Comparison of ENCODE assay signal across 1 cellular context in the genomic region with DNA sequence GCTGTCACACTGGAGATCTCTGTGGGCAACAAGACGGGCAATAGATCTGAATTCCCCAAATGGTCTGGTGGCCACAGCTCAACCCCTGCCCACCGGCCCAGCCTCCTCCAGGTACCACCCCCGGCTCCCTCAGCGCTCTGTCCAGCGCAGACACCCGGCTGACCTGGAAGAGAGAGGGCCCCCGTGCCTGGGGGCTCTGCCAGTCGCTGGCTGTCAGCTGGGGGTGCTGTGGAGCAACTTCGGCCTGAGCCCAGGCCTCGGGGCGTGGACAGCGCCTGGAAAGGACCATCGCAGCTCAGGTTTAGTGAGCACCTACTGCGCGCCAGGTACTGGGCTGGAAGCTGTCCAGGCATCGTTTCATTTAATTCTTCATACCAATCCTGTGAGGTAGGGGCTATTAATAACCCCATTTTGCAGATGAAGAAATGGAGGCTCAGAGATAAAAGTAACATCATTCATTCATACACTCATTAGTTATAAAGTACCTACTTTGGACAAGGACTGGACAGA.
TF ChIP-seq lines count a peak whose summit lies in the region.

No MANE protein-coding gene starts in this region.

TF ChIP-seq in H1, 55 proteins besides CTCF, POLR2A, EP300 and RAD21:
- TF ChIP-seq SIN3A (conservative IDR thresholded peaks at IDR 0.05 in 1 of 2, IDR thresholded peaks at IDR 0.05 in 1 of 2; ENCODE audit: low read depth in 1 of 2, low read length in 2 of 2) (0 out of 4 replicates have a peak, but pooled peaks of 1 of the 2 experiments have one; percentile 22), RXRA (IDR thresholded peaks at IDR 0.05; ENCODE audit: insufficient read depth, low read depth, low read length) (no peak), EZH2 (IDR thresholded peaks at IDR 0.05; ENCODE audit: low read depth, low read length, severe bottlenecking) (no peak)
